ENCODE assay signal across 20 cellular contexts in genomic region chr16:80573700-80574120, GRCh38. TPM values are rescaled to one million over a fixed set of nuclear protein-coding genes. Genes with fewer than 3 reads are reported as not detected.
"Had no signal": no experiment of that assay in that cellular context is flagged by ENCODE, and none has a peak within 500 bp of the region (broad histone marks: within the 10 kb centered on the region; RNA-seq: fewer than 3 reads in every experiment).

No MANE protein-coding gene starts in this region.

- H3K36me3 ChIP-seq: ascending aorta, neutrophil, sigmoid colon, thoracic aorta, upper lobe of left lung had no signal

- H3K4me3 Mint-ChIP-seq: activated naive CD4-positive, alpha-beta T cell treated with anti-CD3 and anti-CD28 coated beads, Interleukin-2, amount 50 U/mL, for 24 hours; activated T-cell treated with anti-CD3 and anti-CD28 coated beads, Interleukin-2, amount 50 U/mL, for 72 hours; natural killer cell treated with Interleukin-12 subunit alpha and Interleukin-12 subunit beta and Interleukin-15 and Interleukin-18, amount 100 ng/mL, for 72 hours; stimulated activated naive B cell treated with anti-CD40 and anti-IgM and Interleukin-4, amounts not matched to agents 10 μg/mL and 1 μg/mL and 100 μg/mL, for 72 hours had no signal

- H3K9me3 ChIP-seq: ascending aorta, neutrophil, sigmoid colon, thoracic aorta had no signal

- H3K36me3 Mint-ChIP-seq: activated naive CD4-positive, alpha-beta T cell treated with anti-CD3 and anti-CD28 coated beads, Interleukin-2, amount 50 U/mL, for 24 hours; natural killer cell treated with Interleukin-12 subunit alpha and Interleukin-12 subunit beta and Interleukin-15 and Interleukin-18, amount 100 ng/mL, for 72 hours had no signal

- H3K9me3 Mint-ChIP-seq: activated naive CD4-positive, alpha-beta T cell treated with anti-CD3 and anti-CD28 coated beads, Interleukin-2, amount 50 U/mL, for 24 hours had no signal

- H3K27me3 ChIP-seq: ascending aorta, neutrophil, sigmoid colon, upper lobe of left lung had no signal

- H3K27me3 Mint-ChIP-seq: activated naive CD4-positive, alpha-beta T cell treated with anti-CD3 and anti-CD28 coated beads, Interleukin-2, amount 50 U/mL, for 24 hours; natural killer cell treated with Interleukin-12 subunit alpha and Interleukin-12 subunit beta and Interleukin-15 and Interleukin-18, amount 100 ng/mL, for 72 hours had no signal

- FAIRE-seq: keratinocyte had no signal

- DNase-seq: activated CD4-positive, alpha-beta T cell treated with anti-CD3 and anti-CD28 coated beads, Interleukin-2, amount 50 U/mL, for 4 hours; activated effector memory CD4-positive, alpha-beta T cell treated with anti-CD3 and anti-CD28 coated beads, Interleukin-2, amount 50 U/mL, for 16 hours; activated T-cell treated with anti-CD3 and anti-CD28 coated beads, Interleukin-2, amount 50 U/mL, for 72 hours; foreskin melanocyte; hypothalamus; sigmoid colon; stimulated activated CD4-positive, alpha-beta T cell treated with anti-CD3 and anti-CD28 coated beads, Interleukin-4, amount 100 ng/mL, for 4 hours; stimulated activated naive B cell treated with anti-CD40 and anti-IgM and Interleukin-4, amounts not matched to agents 10 μg/mL and 1 μg/mL and 100 μg/mL, for 72 hours; upper lobe of left lung had no signal

- H3K4me3 ChIP-seq: ascending aorta, coronary artery, lung, sigmoid colon, thoracic aorta, upper lobe of left lung had no signal

- H3K27ac Mint-ChIP-seq: activated naive CD4-positive, alpha-beta T cell treated with anti-CD3 and anti-CD28 coated beads, Interleukin-2, amount 50 U/mL, for 24 hours; activated T-cell treated with anti-CD3 and anti-CD28 coated beads, Interleukin-2, amount 50 U/mL, for 72 hours; stimulated activated naive B cell treated with anti-CD40 and anti-IgM and Interleukin-4, amounts not matched to agents 10 μg/mL and 1 μg/mL and 100 μg/mL, for 72 hours had no signal

- H3K4me1 ChIP-seq: ascending aorta, parathyroid adenoma, sigmoid colon had no signal

- H3K27ac ChIP-seq: ascending aorta, coronary artery, neutrophil, parathyroid adenoma, sigmoid colon, thoracic aorta, upper lobe of left lung had no signal

RNA-seq across cellular contexts. Expression of gene DYNLRB2, which starts 32.9 kb away (rescaled TPM):
- total RNA-seq: ascending aorta; epithelial cell of proximal tubule; left lobe of liver; natural killer cell treated with Interleukin-12 subunit alpha and Interleukin-12 subunit beta and Interleukin-15 and Interleukin-18, amount 100 ng/mL, for 72 hours; thoracic aorta had no signal
